Comparison of ENCODE assay signal across 1 cellular context in the genomic region with DNA sequence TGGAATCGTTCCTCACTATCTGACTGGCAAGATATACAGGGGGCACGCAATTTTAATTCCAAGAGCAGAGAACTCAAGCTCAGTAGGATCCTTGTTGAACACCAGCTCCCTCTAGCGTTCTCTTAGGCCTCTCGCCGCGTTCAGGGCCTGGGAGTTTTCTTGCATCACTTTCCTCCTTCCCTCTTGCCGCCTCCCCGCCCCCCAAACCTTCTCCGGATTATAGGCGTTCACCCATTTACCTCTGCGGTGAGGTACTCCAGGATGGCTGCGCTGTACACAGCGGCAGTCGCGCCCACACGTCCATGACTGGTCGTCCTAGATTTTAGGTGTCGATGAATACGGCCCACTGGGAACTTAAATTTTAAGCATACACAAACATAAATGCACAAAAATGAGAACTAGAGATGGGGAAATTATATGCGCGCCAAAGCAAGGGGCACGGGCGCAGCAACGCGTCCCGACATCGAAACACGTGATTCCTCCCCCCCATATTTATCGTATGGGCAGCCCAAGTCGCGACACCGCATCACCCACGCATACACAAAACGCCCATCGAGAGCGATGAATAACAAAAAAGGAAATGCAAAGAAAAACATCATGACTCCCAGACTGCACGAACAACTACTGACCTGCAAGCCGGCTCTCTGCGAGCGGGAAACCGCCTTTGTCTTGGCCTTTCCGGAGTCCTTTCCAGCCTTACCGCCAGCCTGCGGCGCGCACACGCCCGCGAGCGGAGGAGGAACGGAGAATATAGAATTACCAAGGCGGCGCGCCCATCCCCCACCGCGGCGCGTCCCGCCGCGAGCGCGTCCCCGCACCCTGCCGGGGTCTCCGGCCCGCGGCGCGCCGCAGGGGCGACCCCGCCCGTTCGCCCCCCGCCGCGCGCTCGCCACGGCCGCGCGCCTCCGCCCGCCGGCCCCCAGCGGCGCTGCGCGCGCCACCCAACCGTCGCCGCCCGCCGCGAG.
A peak's percentile ranks its signal among the peaks of the same experiment; 100 is the strongest.
TF ChIP-seq lines count a peak whose summit lies in the region.

No MANE protein-coding gene starts in this region.

TF ChIP-seq in HEK293, 187 proteins besides CTCF, POLR2A, EP300 and RAD21 (continued from another document):
- TF ChIP-seq, protein P1, sequence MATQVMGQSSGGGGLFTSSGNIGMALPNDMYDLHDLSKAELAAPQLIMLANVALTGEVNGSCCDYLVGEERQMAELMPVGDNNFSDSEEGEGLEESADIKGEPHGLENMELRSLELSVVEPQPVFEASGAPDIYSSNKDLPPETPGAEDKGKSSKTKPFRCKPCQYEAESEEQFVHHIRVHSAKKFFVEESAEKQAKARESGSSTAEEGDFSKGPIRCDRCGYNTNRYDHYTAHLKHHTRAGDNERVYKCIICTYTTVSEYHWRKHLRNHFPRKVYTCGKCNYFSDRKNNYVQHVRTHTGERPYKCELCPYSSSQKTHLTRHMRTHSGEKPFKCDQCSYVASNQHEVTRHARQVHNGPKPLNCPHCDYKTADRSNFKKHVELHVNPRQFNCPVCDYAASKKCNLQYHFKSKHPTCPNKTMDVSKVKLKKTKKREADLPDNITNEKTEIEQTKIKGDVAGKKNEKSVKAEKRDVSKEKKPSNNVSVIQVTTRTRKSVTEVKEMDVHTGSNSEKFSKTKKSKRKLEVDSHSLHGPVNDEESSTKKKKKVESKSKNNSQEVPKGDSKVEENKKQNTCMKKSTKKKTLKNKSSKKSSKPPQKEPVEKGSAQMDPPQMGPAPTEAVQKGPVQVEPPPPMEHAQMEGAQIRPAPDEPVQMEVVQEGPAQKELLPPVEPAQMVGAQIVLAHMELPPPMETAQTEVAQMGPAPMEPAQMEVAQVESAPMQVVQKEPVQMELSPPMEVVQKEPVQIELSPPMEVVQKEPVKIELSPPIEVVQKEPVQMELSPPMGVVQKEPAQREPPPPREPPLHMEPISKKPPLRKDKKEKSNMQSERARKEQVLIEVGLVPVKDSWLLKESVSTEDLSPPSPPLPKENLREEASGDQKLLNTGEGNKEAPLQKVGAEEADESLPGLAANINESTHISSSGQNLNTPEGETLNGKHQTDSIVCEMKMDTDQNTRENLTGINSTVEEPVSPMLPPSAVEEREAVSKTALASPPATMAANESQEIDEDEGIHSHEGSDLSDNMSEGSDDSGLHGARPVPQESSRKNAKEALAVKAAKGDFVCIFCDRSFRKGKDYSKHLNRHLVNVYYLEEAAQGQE (tag by site-specific recombination; IDR thresholded peaks at IDR 0.05): no peak
- TF ChIP-seq WT1 (tag by site-specific recombination; IDR thresholded peaks at IDR 0.05) (0 out of 2 replicates have a peak, but pooled peaks have one; percentile 5), ZNF37A (tag by site-specific recombination; IDR thresholded peaks at IDR 0.05) (no peak), GFI1B (tag by site-specific recombination; IDR thresholded peaks at IDR 0.05) (no peak), SP7 (tag by site-specific recombination; IDR thresholded peaks at IDR 0.05) (peak; percentile 53), ZNF501 (tag by site-specific recombination; IDR thresholded peaks at IDR 0.05) (peak; percentile 65; the same call in 1 of the 2 replicates), TCF7L2 (IDR thresholded peaks at IDR 0.05; ENCODE audit: borderline replicate concordance, low read depth, low read length) (no peak), ZNF830 (tag by site-specific recombination; IDR thresholded peaks at IDR 0.05; ENCODE audit: low read depth) (no peak), RBAK (tag by site-specific recombination; IDR thresholded peaks at IDR 0.05) (no peak), ZNF747 (tag by site-specific recombination; IDR thresholded peaks at IDR 0.05) (no peak), ZNF366 (tag by site-specific recombination; conservative IDR thresholded peaks at IDR 0.05) (peak; percentile 86)
TF ChIP-seq in HEK293: peak in this region for 45.
